In the genomic region with DNA sequence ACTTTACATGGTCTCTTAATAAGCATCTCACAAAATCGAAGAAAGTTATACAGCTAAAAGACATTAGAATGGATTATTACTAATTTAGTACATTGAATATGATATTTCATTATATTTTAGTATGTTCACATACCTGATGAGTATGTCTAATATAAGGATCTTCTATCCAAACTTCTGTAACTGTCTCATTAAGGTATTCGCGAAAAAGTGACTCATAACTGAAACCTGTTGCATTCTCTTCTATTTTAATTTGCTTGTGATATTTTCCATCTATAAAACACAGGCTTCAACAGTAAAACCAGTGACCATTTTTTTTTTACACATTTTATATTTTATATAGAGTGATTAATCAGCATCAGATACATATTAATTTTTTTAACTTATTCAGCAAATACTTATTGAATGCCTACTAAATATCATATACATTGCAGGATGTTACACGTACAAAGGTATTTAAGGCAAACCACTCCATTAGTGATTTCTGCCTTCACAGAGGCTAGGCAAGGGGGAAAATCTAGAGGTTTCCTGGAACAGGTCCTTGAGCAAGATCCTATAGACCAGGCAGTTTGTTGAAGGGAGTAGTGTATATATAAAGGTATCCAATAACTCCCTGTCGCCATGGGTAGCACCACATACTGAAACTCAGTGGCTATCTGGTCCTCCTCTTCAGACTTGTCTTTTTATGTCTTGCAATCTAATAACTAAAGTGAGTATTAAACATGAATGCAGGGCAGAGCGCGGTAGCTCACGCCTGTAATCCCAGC, we compare ENCODE assay signal across 21 cellular contexts. TPM values are rescaled to one million over a fixed set of nuclear protein-coding genes. Genes with fewer than 3 reads are reported as not detected.
"Had no signal": no experiment of that assay in that cellular context is flagged by ENCODE, and none has a peak within 500 bp of the region (broad histone marks: within the 10 kb centered on the region; RNA-seq: fewer than 3 reads in every experiment).

No MANE protein-coding gene starts in this region.

- H3K27me3 ChIP-seq: esophagus muscularis mucosa, gastroesophageal sphincter, heart left ventricle, neural progenitor cell, right atrium auricular region, testis had no signal

- H3K9me3 ChIP-seq: esophagus muscularis mucosa, gastroesophageal sphincter, heart left ventricle, left ventricle myocardium inferior, right atrium auricular region, testis had no signal

- H3K27me3 Mint-ChIP-seq: activated CD4-positive, alpha-beta T cell treated with anti-CD3 and anti-CD28 coated beads, Interleukin-2, amount 10 ng/mL, durations not matched to agents 7 days and 5 days; progenitor cell of endocrine pancreas; type B pancreatic cell had no signal

- DNase-seq: activated CD4-positive, alpha-beta T cell treated with anti-CD3 and anti-CD28 coated beads, Interleukin-2, amount 10 ng/mL, durations not matched to agents 7 days and 5 days; activated effector memory CD4-positive, alpha-beta T cell treated with anti-CD3 and anti-CD28 coated beads, Interleukin-2, amount 50 U/mL, for 16 hours; effector CD4-positive, alpha-beta T cell; heart left ventricle; kidney glomerular epithelial cell; left ventricle myocardium inferior; mammary epithelial cell; midbrain; stimulated activated CD4-positive, alpha-beta T cell treated with anti-CD3 and anti-CD28 coated beads, Interleukin-2, amount 100 ng/mL, for 24 hours; testis had no signal

- H3K36me3 Mint-ChIP-seq: neural progenitor cell had no signal

- H2AFZ ChIP-seq: neural progenitor cell had no signal

- H3K4me1 Mint-ChIP-seq: neural progenitor cell had no signal

- H3K27ac Mint-ChIP-seq: activated CD4-positive, alpha-beta T cell treated with anti-CD3 and anti-CD28 coated beads, Interleukin-2, amount 10 ng/mL, durations not matched to agents 7 days and 5 days; neural progenitor cell; progenitor cell of endocrine pancreas; type B pancreatic cell had no signal

- FAIRE-seq: bronchial epithelial cell, endothelial cell of umbilical vein had no signal

- H3K4me2 ChIP-seq: neural progenitor cell had no signal

- H3K4me3 ChIP-seq: esophagus muscularis mucosa, gastroesophageal sphincter, heart left ventricle, left ventricle myocardium inferior, neural progenitor cell, right atrium auricular region, testis had no signal

- H3K4me3 Mint-ChIP-seq: activated CD4-positive, alpha-beta T cell treated with anti-CD3 and anti-CD28 coated beads, Interleukin-2, amount 10 ng/mL, durations not matched to agents 7 days and 5 days; neural progenitor cell; type B pancreatic cell had no signal

- H3K9me3 Mint-ChIP-seq: activated CD4-positive, alpha-beta T cell treated with anti-CD3 and anti-CD28 coated beads, Interleukin-2, amount 10 ng/mL, durations not matched to agents 7 days and 5 days; neural progenitor cell; type B pancreatic cell had no signal

- ATAC-seq: gastroesophageal sphincter, heart left ventricle had no signal

- H3K9ac ChIP-seq: neural progenitor cell had no signal

- H3K27ac ChIP-seq: esophagus muscularis mucosa, gastroesophageal sphincter, heart left ventricle, left ventricle myocardium inferior, neural progenitor cell, right atrium auricular region, testis had no signal

- H3K4me1 ChIP-seq: esophagus muscularis mucosa, neural progenitor cell, right atrium auricular region, testis had no signal

RNA-seq across cellular contexts. Expression of gene C2orf15, which starts 30.1 kb away (rescaled TPM):
- total RNA-seq: endothelial cell of umbilical vein, left ventricle myocardium inferior, myocyte, osteoblast, right atrium auricular region, skeletal muscle tissue had no signal
- polyA plus RNA-seq: endothelial cell of umbilical vein had no signal
